8 cellular contexts compared by ENCODE assay signal in the genomic region with DNA sequence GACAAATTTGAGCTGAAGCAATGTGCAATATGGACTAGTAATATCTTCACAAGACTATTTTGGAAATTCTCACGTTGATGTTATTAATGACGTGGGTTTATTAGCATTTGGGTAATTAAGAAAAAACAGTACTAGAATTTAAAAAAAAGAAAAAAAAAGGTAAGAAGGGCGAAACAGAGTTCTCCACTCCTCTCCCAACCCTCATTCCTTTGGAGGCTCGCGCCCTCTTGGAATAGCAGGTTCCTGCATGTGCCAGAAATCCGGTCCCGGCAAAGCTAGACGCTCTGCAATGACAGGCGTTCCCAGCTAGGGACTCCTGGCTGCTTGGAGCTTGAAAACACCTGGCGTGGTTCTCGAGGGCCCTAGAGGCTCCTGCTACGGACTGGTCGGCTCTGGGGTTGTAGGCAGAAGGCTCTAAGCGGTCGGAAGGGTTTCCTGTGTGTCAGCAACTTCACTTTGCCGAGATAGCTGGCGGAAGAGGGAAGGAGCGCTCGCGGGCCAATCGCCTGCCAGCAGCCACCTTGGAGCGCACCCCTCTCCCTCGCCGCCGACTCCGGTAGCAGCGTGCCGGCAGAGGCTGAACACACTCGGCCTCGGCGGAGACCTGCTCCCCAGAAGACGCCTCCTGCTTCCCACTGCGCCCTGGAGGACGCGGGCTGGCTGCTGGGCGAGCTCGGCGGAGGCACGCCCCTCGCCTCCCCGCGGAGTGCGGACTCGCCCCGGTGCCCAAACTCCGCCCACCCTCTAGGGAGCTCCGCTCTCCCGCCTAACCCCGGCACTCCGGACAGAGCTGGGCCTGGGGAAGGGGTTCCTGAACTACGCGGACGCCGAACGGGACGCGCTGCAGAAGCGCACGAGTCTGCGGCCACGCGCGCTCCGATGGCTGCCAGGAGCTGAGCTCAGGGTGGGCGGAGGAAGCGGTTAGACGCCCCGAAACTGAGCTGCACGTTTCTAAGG. TPM values are rescaled to one million over a fixed set of nuclear protein-coding genes. Genes with fewer than 3 reads are reported as not detected.
DNase-seq lines count a peak whose midpoint lies in the region; ATAC-seq and TF ChIP-seq lines count a peak whose summit lies in the region.

A gene with protein sequence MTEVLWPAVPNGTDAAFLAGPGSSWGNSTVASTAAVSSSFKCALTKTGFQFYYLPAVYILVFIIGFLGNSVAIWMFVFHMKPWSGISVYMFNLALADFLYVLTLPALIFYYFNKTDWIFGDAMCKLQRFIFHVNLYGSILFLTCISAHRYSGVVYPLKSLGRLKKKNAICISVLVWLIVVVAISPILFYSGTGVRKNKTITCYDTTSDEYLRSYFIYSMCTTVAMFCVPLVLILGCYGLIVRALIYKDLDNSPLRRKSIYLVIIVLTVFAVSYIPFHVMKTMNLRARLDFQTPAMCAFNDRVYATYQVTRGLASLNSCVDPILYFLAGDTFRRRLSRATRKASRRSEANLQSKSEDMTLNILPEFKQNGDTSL (plus strand): TSS at position 778 of the 957 bp plus-strand sequence. CDS start 652 bp downstream, outside the sequence.

- peak within 1 kb of the TSS; percentile 92 for H3K9ac ChIP-seq in neuronal stem cell (ENCODE audit: low read depth, low read length, poor library complexity)

- peak within 1 kb of the TSS; percentile 97 for H3K18ac ChIP-seq in neuronal stem cell (ENCODE audit: low read length)

- H3K4me3 ChIP-seq in neuronal stem cell (ENCODE audit: low read length in 2 of 2) = peak within 1 kb of the TSS; percentile 87 to 90

- H3K14ac ChIP-seq in neuronal stem cell (ENCODE audit: low read length) = peak within 1 kb of the TSS; percentile 78

- peak within 1 kb of the TSS; percentile 88 for H3K4me3 Mint-ChIP-seq in activated T-helper 2 cell treated with anti-CD3 and anti-CD28 coated beads, Interferon-gamma antibody, Interleukin-2, Interleukin-4, amounts not matched to agents 10 μg/mL and 5 μg/mL and 100 μg/mL, durations not matched to agents 14 hours and 24 hours and 36 hours (ENCODE audit: low read depth)
- peak within 1 kb of the TSS; percentile 94 for H3K4me3 Mint-ChIP-seq in glutamatergic neuron (ENCODE audit: unreplicated experiment)

- intact Hi-C loops in activated T-helper 2 cell treated with anti-CD3 and anti-CD28 coated beads, Interferon-gamma antibody, Interleukin-2, Interleukin-4, amounts not matched to agents 10 μg/mL and 5 μg/mL and 100 μg/mL, durations not matched to agents 14 hours and 24 hours and 36 hours (cut with micrococcal nuclease) = loop anchor here (10.0 kb wide), 2 partner anchors 100 to 330 kb away; no protein-coding TSS in a partner anchor

- H3K36me3 ChIP-seq in neuronal stem cell (replicated peaks in 1 of 2; ENCODE audit: control insufficient read depth in 2 of 2, insufficient read depth in 2 of 2, low read length in 2 of 2) = no peaks in the 10 kb centered on the region

- peak within 1 kb of the TSS; percentile 85 for H3K4me2 ChIP-seq in neuronal stem cell (ENCODE audit: insufficient read depth, low read length, poor library complexity, severe bottlenecking)

- peaks cover 0 to 4% of the 10 kb centered on the region in 2 donors for H3K4me1 ChIP-seq in neuronal stem cell (ENCODE audit: control insufficient read depth in 2 of 2, insufficient read depth in 1 of 2, low read depth in 1 of 2, low read length in 2 of 2)

- WGBS in neuronal stem cell (ENCODE audit: extremely low coverage in 2 of 2, insufficient read length in 2 of 2, insufficient replicate concordance in 1 of 2), 2 donors = no CpG with 5 or more reads among the region's 69 CpGs

- TF ChIP-seq CTCF in C4-2B (conservative IDR thresholded peaks at IDR 0.05) (peak; percentile 12; the same call in 1 of the 2 replicates), glutamatergic neuron (IDR thresholded peaks at IDR 0.05; ENCODE audit: partially characterized antibody, unreplicated experiment) (no peak)

- H3K23ac ChIP-seq in neuronal stem cell (ENCODE audit: low read depth, low read length, poor library complexity) = peak within 1 kb of the TSS; percentile 87

- peaks cover 0 to 13% (median 4%) of the 10 kb centered on the region in 3 experiments for H3K27me3 ChIP-seq in neuronal stem cell (ENCODE audit: control insufficient read depth in 3 of 3, insufficient read depth in 3 of 3, low read depth in 1 of 3, low read length in 3 of 3)

- H2AFZ ChIP-seq in neuronal stem cell (ENCODE audit: low read length) = peak within 1 kb of the TSS; percentile 100

- peak within 1 kb of the TSS; percentile 50 for H4K8ac ChIP-seq in neuronal stem cell (ENCODE audit: low read depth, low read length)

- no peaks in the 10 kb centered on the region for H3K79me1 ChIP-seq in neuronal stem cell (ENCODE audit: low read depth, low read length)

- no peaks in the 10 kb centered on the region for H3K9me3 ChIP-seq in neuronal stem cell (replicated peaks in 1 of 2; ENCODE audit: control insufficient read depth in 2 of 2, insufficient read depth in 1 of 2, low read depth in 1 of 2, low read length in 2 of 2)

- peaks cover 6% of the 10 kb centered on the region for H3K36me3 Mint-ChIP-seq in activated T-helper 2 cell treated with anti-CD3 and anti-CD28 coated beads, Interferon-gamma antibody, Interleukin-2, Interleukin-4, amounts not matched to agents 10 μg/mL and 5 μg/mL and 100 μg/mL, durations not matched to agents 14 hours and 24 hours and 36 hours (ENCODE audit: low read depth)
- no peaks in the 10 kb centered on the region for H3K36me3 Mint-ChIP-seq in glutamatergic neuron (ENCODE audit: unreplicated experiment)

- ATAC-seq in GM18873 (IDR thresholded peaks at IDR 0.05; ENCODE audit: low FRiP score, unreplicated experiment) (peak; percentile 82), HG03064 (IDR thresholded peaks at IDR 0.05; ENCODE audit: low read depth, unreplicated experiment) (peak; percentile 85)

- peaks cover 56% of the 10 kb centered on the region for H3K27me3 Mint-ChIP-seq in activated T-helper 2 cell treated with anti-CD3 and anti-CD28 coated beads, Interferon-gamma antibody, Interleukin-2, Interleukin-4, amounts not matched to agents 10 μg/mL and 5 μg/mL and 100 μg/mL, durations not matched to agents 14 hours and 24 hours and 36 hours (ENCODE audit: low read depth)
- H3K27me3 Mint-ChIP-seq in glutamatergic neuron (ENCODE audit: unreplicated experiment) = peaks cover 6% of the 10 kb centered on the region

- H3K9me3 Mint-ChIP-seq in activated T-helper 2 cell treated with anti-CD3 and anti-CD28 coated beads, Interferon-gamma antibody, Interleukin-2, Interleukin-4, amounts not matched to agents 10 μg/mL and 5 μg/mL and 100 μg/mL, durations not matched to agents 14 hours and 24 hours and 36 hours = no peaks in the 10 kb centered on the region
- peaks cover 3% of the 10 kb centered on the region for H3K9me3 Mint-ChIP-seq in glutamatergic neuron (ENCODE audit: unreplicated experiment)

- H3K4ac ChIP-seq in neuronal stem cell (ENCODE audit: low read length) = no peak within 1 kb of the TSS

- peak within 1 kb of the TSS; percentile 94 for H2BK5ac ChIP-seq in neuronal stem cell (ENCODE audit: low read length)

- H2BK12ac ChIP-seq in neuronal stem cell (ENCODE audit: low read length) = no peak within 1 kb of the TSS

- H2BK15ac ChIP-seq in neuronal stem cell (ENCODE audit: low read length) = peak within 1 kb of the TSS; percentile 79

- H3K27ac Mint-ChIP-seq in activated T-helper 2 cell treated with anti-CD3 and anti-CD28 coated beads, Interferon-gamma antibody, Interleukin-2, Interleukin-4, amounts not matched to agents 10 μg/mL and 5 μg/mL and 100 μg/mL, durations not matched to agents 14 hours and 24 hours and 36 hours = peak within 1 kb of the TSS; percentile 81
- peak within 1 kb of the TSS; percentile 13 for H3K27ac Mint-ChIP-seq in glutamatergic neuron (ENCODE audit: unreplicated experiment)

- peak; percentile 43 for DNase-seq in NCI-H460 (ENCODE audit: extremely low read depth, low read depth)
- peak; percentile 33 for DNase-seq in activated T-helper 2 cell treated with anti-CD3 and anti-CD28 coated beads, Interferon-gamma antibody, Interleukin-2, Interleukin-4, amounts not matched to agents 10 μg/mL and 5 μg/mL and 100 μg/mL, durations not matched to agents 14 hours and 24 hours and 36 hours (ENCODE audit: low spot score)
- DNase-seq in glutamatergic neuron = peak; percentile 70
- DNase-seq in neuronal stem cell (ENCODE audit: low spot score) = peak; percentile 80
- no peak for DNase-seq in activated effector memory CD4-positive, alpha-beta T cell treated with anti-CD3 and anti-CD28 coated beads, Interleukin-2, amount 50 U/mL, for 16 hours

- no peak within 1 kb of the TSS for H2BK120ac ChIP-seq in neuronal stem cell (ENCODE audit: low read depth, low read length)

- no peak within 1 kb of the TSS for H2AK5ac ChIP-seq in neuronal stem cell (ENCODE audit: low read depth, low read length)

- peaks cover 16% of the 10 kb centered on the region for H3K4me1 Mint-ChIP-seq in activated T-helper 2 cell treated with anti-CD3 and anti-CD28 coated beads, Interferon-gamma antibody, Interleukin-2, Interleukin-4, amounts not matched to agents 10 μg/mL and 5 μg/mL and 100 μg/mL, durations not matched to agents 14 hours and 24 hours and 36 hours (ENCODE audit: low read depth)
- H3K4me1 Mint-ChIP-seq in glutamatergic neuron (ENCODE audit: low read depth, unreplicated experiment) = peaks cover 5% of the 10 kb centered on the region

- H3K27ac ChIP-seq in C4-2B (no peak within 1 kb of the TSS), neuronal stem cell (replicated peaks; ENCODE audit: low read length) (peak within 1 kb of the TSS; percentile 62)

- no peak within 1 kb of the TSS for H4K91ac ChIP-seq in neuronal stem cell (ENCODE audit: low read depth, low read length, poor library complexity)

RNA-seq across cellular contexts. Expression of the gene that starts here (rescaled TPM):
- 2.2 and 3.7 TPM in 2 replicates for total RNA-seq in NCI-H460 (2014; rRNA removed; shearing (Covaris generic))
- 5.4 and 6.2 TPM in 2 replicates for polyA plus RNA-seq in NCI-H460 (2014; cell fraction: nucleus; rRNA removed)
- total RNA-seq in activated T-helper 2 cell treated with anti-CD3 and anti-CD28 coated beads, Interferon-gamma antibody, Interleukin-2, Interleukin-4, amounts not matched to agents 10 μg/mL and 5 μg/mL and 100 μg/mL, durations not matched to agents 14 hours and 24 hours and 36 hours = 1.7 and 2.1 TPM in 2 replicates
- total RNA-seq in glutamatergic neuron (ENCODE audit: unreplicated experiment) = 0.51 TPM
- polyA plus RNA-seq in neuronal stem cell (2013, experiment 1 of 2) = 1.5 TPM
- 1.5 TPM for polyA plus RNA-seq in neuronal stem cell (2013, experiment 2 of 2)

Comparison
In these comparisons a context has a peak if more than half of its experiments do, and no peak if none do; other contexts are left out.
1. Peak in DNase-seq in glutamatergic neuron; RNA of the gene not detected or under 1 TPM.